ENCODE assay signal across 16 cellular contexts in the genomic region with DNA sequence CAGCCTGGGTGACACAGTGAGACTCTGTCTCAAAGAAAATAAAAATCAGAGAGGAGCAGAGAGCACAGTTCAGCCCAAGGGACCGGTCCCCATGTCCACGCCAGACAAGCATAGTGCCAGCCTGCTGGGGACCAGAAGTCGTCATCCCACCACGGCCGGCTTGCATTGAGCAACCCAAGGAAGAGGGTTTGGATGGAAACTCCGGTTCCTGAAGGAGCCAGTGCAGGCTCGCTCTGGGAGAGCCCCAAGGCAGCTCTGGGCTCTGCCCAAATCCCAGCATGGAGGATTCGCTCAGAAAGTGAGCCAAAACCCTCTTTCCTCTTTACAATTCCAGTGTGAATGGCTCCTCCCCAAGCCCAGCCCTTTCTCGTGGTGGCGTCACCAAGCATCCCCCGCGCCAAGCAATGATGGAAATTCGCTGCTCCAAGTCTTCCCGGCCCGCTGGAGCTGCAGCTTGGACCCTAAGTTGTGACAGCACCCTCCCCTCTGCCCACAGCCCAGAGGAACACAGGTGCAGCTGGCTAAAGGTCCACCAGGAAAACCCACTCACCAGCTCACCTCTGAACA.
"Had no signal": no experiment of that assay in that cellular context is flagged by ENCODE, and none has a peak within 500 bp of the region (broad histone marks: within the 10 kb centered on the region; RNA-seq: fewer than 3 reads in every experiment).

No MANE protein-coding gene starts in this region.

- H3K36me3 ChIP-seq: heart right ventricle, pancreas, sigmoid colon, thyroid gland had no signal

- H3K4me1 ChIP-seq: pancreas, sigmoid colon had no signal

- ATAC-seq: activated CD4-positive, alpha-beta T cell treated with anti-CD3 and anti-CD28 coated beads for 36 hours; heart right ventricle; left ventricle myocardium superior; mucosa of descending colon; pancreas; stimulated activated naive B cell treated with anti-CD40 and anti-IgM and Interleukin-4, amounts not matched to agents 10 μg/mL and 1 μg/mL and 100 μg/mL, for 72 hours had no signal

- H3K27me3 ChIP-seq: dorsolateral prefrontal cortex, pancreas, sigmoid colon, thyroid gland had no signal

- H3K27ac ChIP-seq: dorsolateral prefrontal cortex, heart right ventricle, pancreas, sigmoid colon, thyroid gland had no signal

- H3K4me3 ChIP-seq: dorsolateral prefrontal cortex, heart right ventricle, mucosa of descending colon, pancreas, sigmoid colon, thyroid gland had no signal

- DNase-seq: activated CD4-positive, alpha-beta memory T cell treated with anti-CD3 and anti-CD28 coated beads for 36 hours; activated CD4-positive, alpha-beta T cell treated with anti-CD3 and anti-CD28 coated beads for 36 hours; activated naive CD8-positive, alpha-beta T cell treated with anti-CD3 and anti-CD28 coated beads for 36 hours; activated T-cell treated with anti-CD3 and anti-CD28 coated beads for 4 hours; amniotic stem cell; dorsolateral prefrontal cortex; heart right ventricle; immature natural killer cell; left ventricle myocardium superior; mucosa of descending colon; naive B cell; pancreas; sigmoid colon; stimulated activated CD4-positive, alpha-beta T cell treated with anti-CD3 and anti-CD28 coated beads, Interleukin-4, amount 100 ng/mL, for 24 hours; stimulated activated naive B cell treated with anti-CD40 and anti-IgM and Interleukin-4, amounts not matched to agents 10 μg/mL and 1 μg/mL and 100 μg/mL, for 72 hours; thyroid gland had no signal

- H3K9me3 ChIP-seq: heart right ventricle, mucosa of descending colon, pancreas, sigmoid colon, thyroid gland had no signal
